In the genomic region with DNA sequence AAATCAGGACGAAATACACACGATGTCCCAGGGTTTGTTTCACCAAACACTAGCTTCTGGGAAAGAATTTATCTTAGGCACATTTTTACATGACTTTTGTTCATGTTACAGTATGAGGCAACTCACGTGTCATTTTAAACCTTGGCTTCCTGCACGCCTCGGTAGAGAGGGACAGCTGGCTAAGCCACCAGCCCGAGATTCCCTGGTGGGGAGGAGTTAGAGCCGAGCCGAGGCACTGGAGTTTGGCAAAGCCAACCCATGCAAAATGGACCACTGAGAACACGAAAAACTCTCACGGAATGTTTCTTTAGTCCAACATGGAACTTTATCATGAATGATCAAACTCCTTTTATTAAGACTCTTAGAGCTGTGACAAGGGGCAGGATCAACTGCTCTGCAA, we compare ENCODE assay signal across 26 cellular contexts.
"Had no signal": no experiment of that assay in that cellular context is flagged by ENCODE, and none has a peak within 500 bp of the region (broad histone marks: within the 10 kb centered on the region; RNA-seq: fewer than 3 reads in every experiment).

No MANE protein-coding gene starts in this region.

- H3K9me3 Mint-ChIP-seq: activated CD4-positive, alpha-beta memory T cell treated with anti-CD3 and anti-CD28 coated beads for 36 hours; activated CD4-positive, alpha-beta T cell treated with anti-CD3 and anti-CD28 coated beads, Interleukin-2, amount 10 ng/mL, durations not matched to agents 7 days and 5 days; activated naive CD4-positive, alpha-beta T cell treated with anti-CD3 and anti-CD28 coated beads, Interleukin-2, amount 50 U/mL, for 72 hours; activated naive CD8-positive, alpha-beta T cell treated with anti-CD3 and anti-CD28 coated beads, Interleukin-2, amount 50 U/mL, for 24 hours; activated T-cell treated with anti-CD3 and anti-CD28 coated beads, Interleukin-2, amount 50 U/mL, for 4 hours had no signal

- H3K4me1 Mint-ChIP-seq: activated CD4-positive, alpha-beta T cell treated with anti-CD3 and anti-CD28 coated beads, Interleukin-2, amount 10 ng/mL, durations not matched to agents 7 days and 5 days; activated naive CD8-positive, alpha-beta T cell treated with anti-CD3 and anti-CD28 coated beads, Interleukin-2, amount 50 U/mL, for 24 hours; T-helper 17 cell had no signal

- H3K4me3 ChIP-seq: ascending aorta, body of pancreas had no signal

- FAIRE-seq: TTC549 had no signal

- H3K36me3 Mint-ChIP-seq: activated CD4-positive, alpha-beta memory T cell treated with anti-CD3 and anti-CD28 coated beads for 36 hours; activated naive CD4-positive, alpha-beta T cell treated with anti-CD3 and anti-CD28 coated beads, Interleukin-2, amount 50 U/mL, for 72 hours had no signal

- H3K27ac ChIP-seq: ascending aorta, body of pancreas had no signal

- H3K9me3 ChIP-seq: body of pancreas had no signal

- H3K27ac Mint-ChIP-seq: activated CD4-positive, alpha-beta memory T cell treated with anti-CD3 and anti-CD28 coated beads for 36 hours; activated CD4-positive, alpha-beta T cell treated with anti-CD3 and anti-CD28 coated beads, Interleukin-2, amount 10 ng/mL, durations not matched to agents 7 days and 5 days; activated naive CD4-positive, alpha-beta T cell treated with anti-CD3 and anti-CD28 coated beads, Interleukin-2, amount 50 U/mL, for 72 hours; activated naive CD8-positive, alpha-beta T cell treated with anti-CD3 and anti-CD28 coated beads, Interleukin-2, amount 50 U/mL, for 24 hours; T-helper 17 cell had no signal

- H3K4me1 ChIP-seq: ascending aorta, body of pancreas had no signal

- H3K36me3 ChIP-seq: ascending aorta had no signal

- DNase-seq: activated CD4-positive, alpha-beta memory T cell treated with anti-CD3 and anti-CD28 coated beads for 36 hours; activated CD4-positive, alpha-beta T cell treated with anti-CD3 and anti-CD28 coated beads, Interleukin-2, amount 10 ng/mL, durations not matched to agents 7 days and 5 days; activated CD4-positive, CD25-positive, alpha-beta regulatory T cell; activated CD8-positive, alpha-beta memory T cell treated with anti-CD3 and anti-CD28 coated beads for 24 hours; activated effector memory CD4-positive, alpha-beta T cell treated with anti-CD3 and anti-CD28 coated beads, Interleukin-2, amount 50 U/mL, for 16 hours; activated naive CD4-positive, alpha-beta T cell treated with Interleukin-2 at 50 U/mL for 16 hours; activated naive CD8-positive, alpha-beta T cell treated with anti-CD3 and anti-CD28 coated beads, Interleukin-2, amount 50 U/mL, for 24 hours; activated T-cell treated with anti-CD3 and anti-CD28 coated beads, Interleukin-2, amount 50 U/mL, for 4 hours; amniotic stem cell; body of pancreas; central memory CD4-positive, alpha-beta T cell; NCI-H1105 treated with DMSO at 0.1 percent for 48 hours; NCI-H1436 treated with DMSO at 0.1 percent for 48 hours; NCI-H187 treated with DMSO at 0.1 percent for 48 hours; NCI-H2081 treated with DMSO at 0.1 percent for 48 hours; NCI-H2227 treated with DMSO at 0.1 percent for 48 hours; NCI-H446 treated with DMSO at 0.1 percent for 48 hours; NCI-H524 treated with DMSO at 0.1 percent for 48 hours; NCI-H748 treated with DMSO at 0.1 percent for 48 hours; OCI-M1; RPMI8226; T-helper 17 cell; T-helper 9 cell had no signal

- H3K4me3 Mint-ChIP-seq: activated CD4-positive, alpha-beta memory T cell treated with anti-CD3 and anti-CD28 coated beads for 36 hours; activated CD4-positive, alpha-beta T cell treated with anti-CD3 and anti-CD28 coated beads, Interleukin-2, amount 10 ng/mL, durations not matched to agents 7 days and 5 days; activated naive CD8-positive, alpha-beta T cell treated with anti-CD3 and anti-CD28 coated beads, Interleukin-2, amount 50 U/mL, for 24 hours; activated T-cell treated with anti-CD3 and anti-CD28 coated beads, Interleukin-2, amount 50 U/mL, for 4 hours; T-helper 17 cell had no signal

- H3K27me3 ChIP-seq: ascending aorta, body of pancreas had no signal
